Comparison of ENCODE assay signal across 28 cellular contexts in genomic region chr16:83792391-83792790, GRCh38. TPM values are rescaled to one million over a fixed set of nuclear protein-coding genes. Genes with fewer than 3 reads are reported as not detected.
DNase-seq lines count a peak whose midpoint lies in the region; ATAC-seq and TF ChIP-seq lines count a peak whose summit lies in the region.
"Had no signal": no experiment of that assay in that cellular context is flagged by ENCODE, and none has a peak within 500 bp of the region (broad histone marks: within the 10 kb centered on the region; RNA-seq: fewer than 3 reads in every experiment).

No MANE protein-coding gene starts in this region.

- BruUV-seq in OCI-LY7 (replicated peaks; lab: Mats Ljungman, UMichigan): no TSS peak
- no TSS peak for BruUV-seq in PC-3 (replicated peaks; lab: Mats Ljungman, UMichigan)

- H3K27ac ChIP-seq in OCI-LY7 (ENCODE audit: low read depth, low read length, poor library complexity, severe bottlenecking) (no peak overlapping the region), PC-3 (ENCODE audit: low read length) (no peak overlapping the region)
- H3K27ac ChIP-seq: BLaER1, cardiac muscle cell, coronary artery, lower lobe of right lung, neural progenitor cell, parathyroid adenoma, right atrium auricular region, transverse colon had no signal

- TF ChIP-seq CTCF in GM12864 (IDR thresholded peaks at IDR 0.05; ENCODE audit: low read depth, low read length, missing control alignments) (peak; percentile 23), OCI-LY7 (conservative IDR thresholded peaks at IDR 0.05; ENCODE audit: low read length) (peak; percentile 40; the same call in 1 of the 2 replicates), epithelial cell of proximal tubule (conservative IDR thresholded peaks at IDR 0.05; ENCODE audit: low read depth, low read length) (peak; percentile 26), PC-3 (conservative IDR thresholded peaks at IDR 0.05; ENCODE audit: low read depth, low read length) (no peak)

- no peaks in the 10 kb centered on the region for H3K9me3 Mint-ChIP-seq in activated CD4-positive, alpha-beta T cell treated with anti-CD3 and anti-CD28 coated beads for 36 hours (ENCODE audit: low read depth)
- H3K9me3 Mint-ChIP-seq: effector memory CD8-positive, alpha-beta T cell; neural progenitor cell had no signal

- H3K9me3 ChIP-seq in OCI-LY7 (ENCODE audit: low read length) (no peaks in the 10 kb centered on the region), PC-3 (ENCODE audit: low read length) (no peaks in the 10 kb centered on the region)
- H3K9me3 ChIP-seq: BLaER1, lower lobe of right lung, transverse colon had no signal

- intact Hi-C loops in OCI-LY7 (cut with micrococcal nuclease; ENCODE audit: unreplicated experiment): no loop called here
- intact Hi-C loops in PC-3 (cut with micrococcal nuclease): no loop called here
- intact Hi-C loops in activated CD4-positive, alpha-beta T cell treated with anti-CD3 and anti-CD28 coated beads for 36 hours (cut with DNase I, micrococcal nuclease): no loop called here

- H3K4me1 ChIP-seq in OCI-LY7 (ENCODE audit: insufficient read depth, low read length, poor library complexity, severe bottlenecking): no peaks in the 10 kb centered on the region
- peaks cover 9% of the 10 kb centered on the region for H3K4me1 ChIP-seq in PC-3 (ENCODE audit: insufficient read depth, low read length)
- H3K4me1 ChIP-seq: BLaER1, lower lobe of right lung, neural progenitor cell, parathyroid adenoma, right atrium auricular region, transverse colon had no signal

- H3K27me3 Mint-ChIP-seq in activated CD4-positive, alpha-beta T cell treated with anti-CD3 and anti-CD28 coated beads for 36 hours: peaks cover 8% of the 10 kb centered on the region
- H3K27me3 Mint-ChIP-seq: activated B cell treated with CpG ODN at 0.5 μM for 24 hours had no signal

- H3K4me3 Mint-ChIP-seq in activated CD4-positive, alpha-beta T cell treated with anti-CD3 and anti-CD28 coated beads for 36 hours: no peak overlapping the region
- H3K4me3 Mint-ChIP-seq: activated B cell treated with CpG ODN at 0.5 μM for 24 hours; effector memory CD8-positive, alpha-beta T cell; neural progenitor cell had no signal

- no peak overlapping the region for H2AFZ ChIP-seq in OCI-LY7 (ENCODE audit: low read length)
- H2AFZ ChIP-seq in PC-3 (ENCODE audit: low read length): no peak overlapping the region
- H2AFZ ChIP-seq: neural progenitor cell, parathyroid adenoma had no signal

- POLR2A ChIA-PET in OCI-LY7 (lab: Charles Lee) (no interaction called here), PC-3 (lab: Charles Lee; ENCODE audit: unreplicated experiment) (no interaction called here)
- POLR2A ChIA-PET in activated CD4-positive, alpha-beta T cell treated with anti-CD3 and anti-CD28 coated beads for 36 hours (lab: Charles Lee): no interaction called here

- H3K4me2 ChIP-seq in OCI-LY7 (ENCODE audit: low read length) (no peak overlapping the region), PC-3 (ENCODE audit: low read length) (no peak overlapping the region)
- H3K4me2 ChIP-seq: BLaER1, neural progenitor cell had no signal

- no peaks in the 10 kb centered on the region for H3F3A ChIP-seq in PC-3 (ENCODE audit: low read length, unreplicated experiment)

- no peak overlapping the region for H3K4me3 ChIP-seq in GM12864 (ENCODE audit: low read depth, low read length)
- H3K4me3 ChIP-seq in H7 (ENCODE audit: insufficient read depth, low read depth, low read length): no peak overlapping the region
- no peak overlapping the region for H3K4me3 ChIP-seq in OCI-LY7 (ENCODE audit: low read depth, low read length, poor library complexity, severe bottlenecking)
- H3K4me3 ChIP-seq in epithelial cell of proximal tubule (ENCODE audit: low read depth, low read length): no peak overlapping the region
- H3K4me3 ChIP-seq in PC-3 (ENCODE audit: low read length): no peak overlapping the region
- H3K4me3 ChIP-seq: BLaER1, cardiac muscle cell, coronary artery, lower lobe of right lung, neural progenitor cell, right atrium auricular region, transverse colon had no signal

- no peaks in the 10 kb centered on the region for H3K36me3 ChIP-seq in H7 (replicated peaks; ENCODE audit: control insufficient read depth, insufficient read depth, low read length)
- no peaks in the 10 kb centered on the region for H3K36me3 ChIP-seq in OCI-LY7 (ENCODE audit: insufficient read depth, low read length)
- H3K36me3 ChIP-seq in PC-3 (ENCODE audit: low read depth, low read length): no peaks in the 10 kb centered on the region
- H3K36me3 ChIP-seq: BLaER1, cardiac muscle cell, lower lobe of right lung, neural progenitor cell, transverse colon had no signal

- H3K4me1 Mint-ChIP-seq in activated CD4-positive, alpha-beta T cell treated with anti-CD3 and anti-CD28 coated beads for 36 hours: peaks cover 2% of the 10 kb centered on the region
- H3K4me1 Mint-ChIP-seq: activated B cell treated with CpG ODN at 0.5 μM for 24 hours had no signal

- DNase-seq in GM12864 (ENCODE audit: low read depth): no peak
- DNase-seq in H7: peak; percentile 26
- DNase-seq in OCI-LY7 (ENCODE audit: low spot score): no peak
- DNase-seq in epithelial cell of proximal tubule (ENCODE audit: low read depth): no peak
- DNase-seq in PC-3: no peak
- no peak for DNase-seq in activated CD4-positive, alpha-beta T cell treated with anti-CD3 and anti-CD28 coated beads for 36 hours
- DNase-seq in globus pallidus (ENCODE audit: low spot score): no peak
- DNase-seq: activated B cell treated with CpG ODN at 0.5 μM for 24 hours; activated CD4-positive, alpha-beta T cell treated with anti-CD3 and anti-CD28 coated beads, Interleukin-2, amount 50 U/mL, for 4 hours; activated CD8-positive, alpha-beta memory T cell treated with anti-CD3 and anti-CD28 coated beads, Interleukin-2, amount 50 U/mL, for 4 hours; activated naive CD4-positive, alpha-beta T cell treated with anti-CD3 and anti-CD28 coated beads, Interleukin-2, amount 50 U/mL, for 16 hours; effector memory CD8-positive, alpha-beta T cell; foreskin fibroblast; GF-D8; lower lobe of right lung; NCI-H1092; NCI-H1694 treated with DMSO at 0.1 percent for 48 hours; NCI-H2227 treated with DMSO at 0.1 percent for 48 hours; Right ventricle myocardium superior; stimulated activated CD4-positive, alpha-beta T cell treated with anti-CD3 and anti-CD28 coated beads, Interleukin-2, amount 100 ng/mL, for 24 hours; T1000; transverse colon had no signal

- H3K27ac Mint-ChIP-seq in activated CD4-positive, alpha-beta T cell treated with anti-CD3 and anti-CD28 coated beads for 36 hours: no peak overlapping the region
- H3K27ac Mint-ChIP-seq: activated B cell treated with CpG ODN at 0.5 μM for 24 hours; effector memory CD8-positive, alpha-beta T cell; neural progenitor cell had no signal

- H4K20me1 ChIP-seq in OCI-LY7 (ENCODE audit: insufficient read depth, low read length): no peaks in the 10 kb centered on the region
- H4K20me1 ChIP-seq in PC-3 (ENCODE audit: low read length): no peaks in the 10 kb centered on the region
- H4K20me1 ChIP-seq: BLaER1 had no signal

- ATAC-seq in PC-3: no peak
- ATAC-seq in activated CD4-positive, alpha-beta T cell treated with anti-CD3 and anti-CD28 coated beads for 36 hours: no peak
- ATAC-seq: effector memory CD8-positive, alpha-beta T cell; lower lobe of right lung had no signal

- CTCF ChIA-PET in OCI-LY7 (lab: Charles Lee; ENCODE audit: unreplicated experiment) (no interaction called here), PC-3 (lab: Charles Lee) (no interaction called here)
- CTCF ChIA-PET in activated CD4-positive, alpha-beta T cell treated with anti-CD3 and anti-CD28 coated beads for 36 hours (lab: Charles Lee): no interaction called here

- H3K79me2 ChIP-seq in OCI-LY7 (ENCODE audit: insufficient read depth, low read depth, low read length) (no peaks in the 10 kb centered on the region), PC-3 (ENCODE audit: low read length) (no peaks in the 10 kb centered on the region)
- H3K79me2 ChIP-seq: parathyroid adenoma had no signal

- H3K27me3 ChIP-seq in H7 (ENCODE audit: control insufficient read depth, insufficient read depth, low read length) (no peaks in the 10 kb centered on the region), PC-3 (ENCODE audit: low read length) (no peaks in the 10 kb centered on the region)
- H3K27me3 ChIP-seq: BLaER1, cardiac muscle cell, neural progenitor cell, right atrium auricular region, transverse colon had no signal

- H3K9ac ChIP-seq in PC-3 (ENCODE audit: low read length): no peak overlapping the region
- H3K9ac ChIP-seq: BLaER1, neural progenitor cell, parathyroid adenoma had no signal

- H3K36me3 Mint-ChIP-seq in activated CD4-positive, alpha-beta T cell treated with anti-CD3 and anti-CD28 coated beads for 36 hours (ENCODE audit: low read depth): no peaks in the 10 kb centered on the region
- H3K36me3 Mint-ChIP-seq: neural progenitor cell had no signal

- no peaks in the 10 kb centered on the region for H3K9me2 ChIP-seq in OCI-LY7 (ENCODE audit: insufficient read depth, low read length)
- H3K9me2 ChIP-seq in PC-3 (replicated peaks; ENCODE audit: low read length): no peaks in the 10 kb centered on the region

RNA-seq across cellular contexts. Expression of gene HSBP1, which starts 15.4 kb away (rescaled TPM):
- 104 and 124 TPM in 2 replicates for total RNA-seq in H7 (2014; rRNA removed; shearing (Covaris generic))
- total RNA-seq in OCI-LY7 (2014; rRNA removed; shearing (Covaris generic)): 131 and 150 TPM in 2 replicates
- 104 and 105 TPM in 2 replicates for total RNA-seq in OCI-LY7 (2022)
- total RNA-seq in epithelial cell of proximal tubule: 80.5 and 119 TPM in 2 replicates
- 141 and 167 TPM in 2 replicates for total RNA-seq in PC-3 (2014; rRNA removed)
- 10 to 100 TPM; 73.1 to 80.7 TPM for total RNA-seq in activated CD4-positive, alpha-beta T cell treated with anti-CD3 and anti-CD28 coated beads for 36 hours
